In the genomic region with DNA sequence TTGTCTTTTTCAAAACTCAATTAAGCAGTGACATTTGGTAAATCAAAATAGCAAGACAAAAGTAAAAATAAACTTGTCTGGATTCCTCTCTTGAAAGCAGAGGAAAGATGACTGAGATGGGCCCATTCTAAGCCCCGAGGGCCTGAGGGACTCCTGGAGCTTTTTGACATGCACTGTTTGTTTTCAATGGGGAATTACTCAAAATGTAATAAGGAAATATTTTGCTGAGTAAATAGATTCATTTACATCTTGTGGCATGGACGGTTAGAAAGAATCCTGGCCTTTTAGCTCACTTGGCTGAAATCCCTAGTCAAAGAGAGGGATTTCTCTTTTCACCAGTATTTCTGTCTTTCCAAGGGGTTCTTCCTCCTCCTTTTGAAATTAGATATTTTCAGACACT, we compare ENCODE assay signal across 11 cellular contexts.
"Had no signal": no experiment of that assay in that cellular context is flagged by ENCODE, and none has a peak within 500 bp of the region (broad histone marks: within the 10 kb centered on the region; RNA-seq: fewer than 3 reads in every experiment).

No MANE protein-coding gene starts in this region.

- H3K36me3 ChIP-seq: adrenal gland, left ventricle myocardium inferior, thyroid gland had no signal

- ATAC-seq: mucosa of descending colon; naive thymus-derived CD8-positive, alpha-beta T cell; stimulated activated memory B cell treated with anti-CD40 and anti-IgM and Interleukin-4, amounts not matched to agents 10 μg/mL and 1 μg/mL and 100 μg/mL, for 72 hours had no signal

- DNase-seq: activated CD4-positive, alpha-beta T cell treated with anti-CD3 and anti-CD28 coated beads, Interleukin-2, amount 50 U/mL, for 4 hours; activated CD4-positive, CD25-positive, alpha-beta regulatory T cell treated with anti-CD3 and anti-CD28 coated beads, Interleukin-2, amount 50 U/mL, for 72 hours; activated naive CD4-positive, alpha-beta T cell treated with anti-CD3 and anti-CD28 coated beads for 36 hours; adrenal gland; erythroblast; left ventricle myocardium inferior; mucosa of descending colon; naive thymus-derived CD8-positive, alpha-beta T cell; stimulated activated CD4-positive, alpha-beta T cell treated with anti-CD3 and anti-CD28 coated beads, Interleukin-2, amount 100 ng/mL, for 48 hours; thyroid gland had no signal

- H3K27me3 ChIP-seq: adrenal gland, thyroid gland had no signal

- H3K4me3 ChIP-seq: adrenal gland, left ventricle myocardium inferior, mucosa of descending colon, thyroid gland had no signal

- H3K4me1 ChIP-seq: adrenal gland, left ventricle myocardium inferior, thyroid gland had no signal

- H3K27ac ChIP-seq: adrenal gland, left ventricle myocardium inferior, thyroid gland had no signal

- H3K9me3 ChIP-seq: adrenal gland, mucosa of descending colon, thyroid gland had no signal
